Comparison of ENCODE assay signal across 1 cellular context in genomic region chr14:74347795-74348100, GRCh38.
TF ChIP-seq lines count a peak whose summit lies in the region.

No MANE protein-coding gene starts in this region.

TF ChIP-seq in K562, 482 proteins besides CTCF, POLR2A, EP300 and RAD21:
- no peak for TF ChIP-seq ZBTB2 (IDR thresholded peaks at IDR 0.05)
